8 cellular contexts compared by ENCODE assay signal in genomic region chr6:5261545-5262109, GRCh38. TPM values are rescaled to one million over a fixed set of nuclear protein-coding genes. Genes with fewer than 3 reads are reported as not detected.
DNase-seq lines count a peak whose midpoint lies in the region; TF ChIP-seq lines count a peak whose summit lies in the region.

No MANE protein-coding gene starts in this region.

- H3K36me3 Mint-ChIP-seq in neural progenitor cell = peaks cover 17% of the 10 kb centered on the region

- peak overlapping the region; percentile 99 for H3K27ac ChIP-seq in effector memory CD4-positive, alpha-beta T cell (ENCODE audit: insufficient read depth, low read length, poor library complexity, severe bottlenecking)
- peak overlapping the region; percentile 96 for H3K27ac ChIP-seq in neural progenitor cell

- H3K9me3 Mint-ChIP-seq in neural progenitor cell = no peaks in the 10 kb centered on the region

- peaks cover 81% of the 10 kb centered on the region for H3K79me2 ChIP-seq in neural progenitor cell (ENCODE audit: low read depth)

- H3F3A ChIP-seq in neural progenitor cell (ENCODE audit: low read depth) = peaks cover 14% of the 10 kb centered on the region

- H3K4me1 Mint-ChIP-seq in neural progenitor cell = peaks cover 25% of the 10 kb centered on the region

- no peak for TF ChIP-seq CTCF in neural progenitor cell (IDR thresholded peaks at IDR 0.05)

- DNase-seq in ELF-1 (ENCODE audit: low read depth, low spot score) (peak; percentile 8), M059J (ENCODE audit: low read depth) (peak; percentile 27), neural progenitor cell (ENCODE audit: low spot score) (no peak), NCI-H526 treated with DMSO at 0.1 percent for 48 hours (lab: John Stamatoyannopoulos, UW) (no peak), islet precursor cell (no peak), retina (no peak), EL (no peak)
- no peak for DNase-seq in effector memory CD4-positive, alpha-beta T cell

- H3K9ac ChIP-seq in neural progenitor cell = peak overlapping the region; percentile 66

- H3K27ac Mint-ChIP-seq in neural progenitor cell = peak overlapping the region; percentile 100

- H3K36me3 ChIP-seq in effector memory CD4-positive, alpha-beta T cell (ENCODE audit: control insufficient read depth, insufficient read depth, low read length) = no peaks in the 10 kb centered on the region
- no peaks in the 10 kb centered on the region for H3K36me3 ChIP-seq in neural progenitor cell

- H3K27me3 Mint-ChIP-seq in neural progenitor cell (ENCODE audit: insufficient read depth, low read depth) = no peaks in the 10 kb centered on the region

- H3K4me1 ChIP-seq in effector memory CD4-positive, alpha-beta T cell (ENCODE audit: control insufficient read depth, insufficient read depth, low read length, poor library complexity, severe bottlenecking) = no peaks in the 10 kb centered on the region
- peaks cover 15% of the 10 kb centered on the region for H3K4me1 ChIP-seq in neural progenitor cell

- H3K27me3 ChIP-seq in effector memory CD4-positive, alpha-beta T cell (replicated peaks; ENCODE audit: control insufficient read depth, insufficient read depth, low read length, poor library complexity, severe bottlenecking) = no peaks in the 10 kb centered on the region
- H3K27me3 ChIP-seq in neural progenitor cell = no peaks in the 10 kb centered on the region

- H3K4me3 Mint-ChIP-seq in neural progenitor cell = peak overlapping the region; percentile 99

- no peaks in the 10 kb centered on the region for H4K20me1 ChIP-seq in neural progenitor cell (ENCODE audit: low read depth)

- peak overlapping the region; percentile 95 for H2AFZ ChIP-seq in neural progenitor cell (replicated peaks)

- peak overlapping the region; percentile 98 for H3K4me2 ChIP-seq in neural progenitor cell

- H3K4me3 ChIP-seq in effector memory CD4-positive, alpha-beta T cell (ENCODE audit: insufficient read depth, low read depth, low read length, poor library complexity, severe bottlenecking) = peak overlapping the region; percentile 81
- H3K4me3 ChIP-seq in neural progenitor cell = peak overlapping the region; percentile 90

- no peaks in the 10 kb centered on the region for H3K9me3 ChIP-seq in effector memory CD4-positive, alpha-beta T cell (ENCODE audit: control insufficient read depth, low read length)
- no peaks in the 10 kb centered on the region for H3K9me3 ChIP-seq in neural progenitor cell (ENCODE audit: low read depth)

RNA-seq across cellular contexts. Expression of gene FARS2, which starts 0.3 kb away (rescaled TPM):
- total RNA-seq in M059J (2014; rRNA removed; shearing (Covaris generic)) = 24.7 and 28.2 TPM in 2 replicates
- 9.9 and 10.8 TPM in 2 replicates for total RNA-seq in neural progenitor cell (ENCODE audit: low replicate concordance)

RNA-seq across cellular contexts. Expression of gene LYRM4, which starts 0.9 kb away (rescaled TPM):
- total RNA-seq in M059J (2014; rRNA removed; shearing (Covaris generic)) = 25.7 and 29.0 TPM in 2 replicates
- 23.9 and 38.0 TPM in 2 replicates for total RNA-seq in neural progenitor cell (ENCODE audit: low replicate concordance)

Comparison
In these comparisons a context has a peak if more than half of its experiments do, and no peak if none do; other contexts are left out.
1. DNase-seq: peak in ELF-1 (single experiment) and M059J (single experiment); none in effector memory CD4-positive, alpha-beta T cell (0 of 3), neural progenitor cell (single experiment), NCI-H526 treated with DMSO at 0.1 percent for 48 hours (single experiment), islet precursor cell (single experiment), retina (single experiment) and EL (single experiment).